ENCODE assay signal across 8 cellular contexts in genomic region chr20:47356526-47357295, GRCh38. TPM values are rescaled to one million over a fixed set of nuclear protein-coding genes. Genes with fewer than 3 reads are reported as not detected.
DNase-seq lines count a peak whose midpoint lies in the region; ATAC-seq and TF ChIP-seq lines count a peak whose summit lies in the region.

Gene ZMYND8, minus strand, starts transcription at chr20:47356699. Its CDS starts 29 bp downstream, at chr20:47356670.

- H3K27ac Mint-ChIP-seq in T-helper 1 cell treated with Interleukin-12 subunit alpha and Interleukin-12 subunit beta and Interleukin-4 antibody, amounts not matched to agents 30 μg/mL and 1 μg/mL, for 36 hours: peak within 1 kb of the TSS; percentile 97

- DNase-seq in GF-D8 (lab: John Stamatoyannopoulos, UW) (peak; percentile 83), NCI-H1694 treated with DMSO at 0.1 percent for 48 hours (lab: John Stamatoyannopoulos, UW) (peak; percentile 87), cardiac muscle cell (ENCODE audit: low read depth in 1 of 2, low spot score in 1 of 2) (peak; percentile 85 to 95), posterior cingulate gyrus (peak; percentile 92 to 99 (median 97)), transverse colon (peak; percentile 95)

- intact Hi-C loops in posterior cingulate gyrus (cut with DNase I) (no loop called here), transverse colon (cut with DNase I; ENCODE audit: low total_unique reads) (loop anchor here (5.0 kb wide), 1 partner anchor 39 kb away; no protein-coding TSS in a partner anchor)

- H3K4me3 ChIP-seq in cardiac muscle cell: peak within 1 kb of the TSS; percentile 23
- H3K4me3 ChIP-seq in transverse colon: peak within 1 kb of the TSS in 2 of 4 donors; percentile 13 to 43

- TF ChIP-seq EP300 in transverse colon (IDR thresholded peaks at IDR 0.05; ENCODE audit: low read depth): no peak

- H3K36me3 ChIP-seq in cardiac muscle cell: no peaks in the 10 kb centered on the region
- no peaks in the 10 kb centered on the region for H3K36me3 ChIP-seq in transverse colon

- peaks cover 48% of the 10 kb centered on the region for H3K4me1 Mint-ChIP-seq in T-helper 1 cell treated with Interleukin-12 subunit alpha and Interleukin-12 subunit beta and Interleukin-4 antibody, amounts not matched to agents 30 μg/mL and 1 μg/mL, for 36 hours (ENCODE audit: low read depth)

- H3K27me3 Mint-ChIP-seq in T-helper 1 cell treated with Interleukin-12 subunit alpha and Interleukin-12 subunit beta and Interleukin-4 antibody, amounts not matched to agents 30 μg/mL and 1 μg/mL, for 36 hours (ENCODE audit: low read depth): no peaks in the 10 kb centered on the region

- H3K4me3 Mint-ChIP-seq in T-helper 1 cell treated with Interleukin-12 subunit alpha and Interleukin-12 subunit beta and Interleukin-4 antibody, amounts not matched to agents 30 μg/mL and 1 μg/mL, for 36 hours: peak within 1 kb of the TSS; percentile 80

- WGBS in adipose tissue, 3 donors: 5 to 7% (median 6%) methylated on average over 21 of the region's 21 CpGs
- 3 to 4% methylated on average over 4 to 21 of the region's 21 CpGs for WGBS in transverse colon (ENCODE audit: low coverage in 1 of 2), 2 donors

- no peaks in the 10 kb centered on the region for H3K9me3 Mint-ChIP-seq in T-helper 1 cell treated with Interleukin-12 subunit alpha and Interleukin-12 subunit beta and Interleukin-4 antibody, amounts not matched to agents 30 μg/mL and 1 μg/mL, for 36 hours

- no peaks in the 10 kb centered on the region for H3K9me3 ChIP-seq in cardiac muscle cell (ENCODE audit: low read depth)
- H3K9me3 ChIP-seq in transverse colon: no peaks in the 10 kb centered on the region

- TF ChIP-seq POLR2A in transverse colon (IDR thresholded peaks at IDR 0.05): peak; percentile 32

- in situ Hi-C loops in transverse colon (cut with MboI; ENCODE audit: low pct_ligation_motif_present in 1 of 4, low pct_unique_long_range_greater_than_20kb in 1 of 4, low sequenced_read_pairs in 3 of 4): no loop called here

- H3K36me3 Mint-ChIP-seq in T-helper 1 cell treated with Interleukin-12 subunit alpha and Interleukin-12 subunit beta and Interleukin-4 antibody, amounts not matched to agents 30 μg/mL and 1 μg/mL, for 36 hours (ENCODE audit: low read depth): peaks cover 15% of the 10 kb centered on the region

- no peaks in the 10 kb centered on the region for H3K27me3 ChIP-seq in cardiac muscle cell
- H3K27me3 ChIP-seq in transverse colon: no peaks in the 10 kb centered on the region

- H3K27ac ChIP-seq in adipose tissue (ENCODE audit: low read depth, low read length): peak within 1 kb of the TSS; percentile 85
- H3K27ac ChIP-seq in cardiac muscle cell: peak within 1 kb of the TSS; percentile 98
- peak within 1 kb of the TSS; percentile 99 to 100 (median 100) for H3K27ac ChIP-seq in transverse colon

- no peak for TF ChIP-seq CTCF in cardiac muscle cell (IDR thresholded peaks at IDR 0.05; ENCODE audit: low read depth, low read length)
- peak in 1 of 5 experiments; percentile 2 for TF ChIP-seq CTCF in transverse colon (IDR thresholded peaks at IDR 0.05)

- peaks cover 92% of the 10 kb centered on the region for H3K4me1 ChIP-seq in cardiac muscle cell (ENCODE audit: low read depth)
- H3K4me1 ChIP-seq in transverse colon: peaks cover 91 to 100% (median 96%) of the 10 kb centered on the region in 4 donors

- ATAC-seq in HG02678 (IDR thresholded peaks at IDR 0.05; ENCODE audit: unreplicated experiment): peak; percentile 36

RNA-seq across cellular contexts. Expression of gene ZMYND8, which starts in this region (rescaled TPM):
- polyA plus RNA-seq in adipose tissue: 1 to 10 TPM; 5.0 to 9.1 (median 7.7) TPM
- 33.0 and 45.0 TPM in 2 replicates for total RNA-seq in cardiac muscle cell
- polyA plus RNA-seq in cardiac muscle cell: 27.5 and 27.6 TPM in 2 replicates
- total RNA-seq in transverse colon: 10 to 100 TPM; 41.6 to 79.4 (median 60.7) TPM
